ENCODE assay signal across 8 cellular contexts in genomic region chr19:40055049-40055448, GRCh38. TPM values are rescaled to one million over a fixed set of nuclear protein-coding genes. Genes with fewer than 3 reads are reported as not detected.
DNase-seq lines count a peak whose midpoint lies in the region; ATAC-seq, FAIRE-seq and TF ChIP-seq lines count a peak whose summit lies in the region.

No MANE protein-coding gene starts in this region.

- peaks cover 7% of the 10 kb centered on the region for H3K36me3 ChIP-seq in CD4-positive, CD25-positive, alpha-beta regulatory T cell (ENCODE audit: control insufficient read depth, insufficient read depth, low read length)
- H3K36me3 ChIP-seq in OCI-LY1 (ENCODE audit: insufficient read depth, low read length) (peaks cover 18% of the 10 kb centered on the region), endothelial cell of umbilical vein (ENCODE audit: control insufficient read depth in 2 of 2, extremely low read depth in 1 of 2, insufficient read depth in 2 of 2, low read length in 2 of 2) (no peaks in the 10 kb centered on the region), neuronal stem cell (replicated peaks in 1 of 2; ENCODE audit: control insufficient read depth in 2 of 2, insufficient read depth in 2 of 2, low read length in 2 of 2) (peaks cover 2 to 4% of the 10 kb centered on the region in 2 donors), mucosa of descending colon (ENCODE audit: low read depth) (no peaks in the 10 kb centered on the region)

- H4K91ac ChIP-seq in neuronal stem cell (ENCODE audit: low read depth, low read length, poor library complexity), result no peak overlapping the region

- dilution Hi-C loops in endothelial cell of umbilical vein (cut with MboI; ENCODE audit: extremely low pct_ligation_motif_present, low sequenced_read_pairs), result no loop called here

- peaks cover 23% of the 10 kb centered on the region for H3K27me3 Mint-ChIP-seq in CD4-positive, CD25-positive, alpha-beta regulatory T cell

- H3K79me1 ChIP-seq in neuronal stem cell (ENCODE audit: low read depth, low read length), result peaks cover 2% of the 10 kb centered on the region

- POLR2A ChIA-PET in endothelial cell of umbilical vein (lab: Charles Lee), result no interaction called here

- H2BK15ac ChIP-seq in neuronal stem cell (ENCODE audit: low read length), result no peak overlapping the region

- H3K9me3 Mint-ChIP-seq in CD4-positive, CD25-positive, alpha-beta regulatory T cell, result peaks cover 5 to 27% (median 15%) of the 10 kb centered on the region in 7 donors

- no peak overlapping the region for H2AK5ac ChIP-seq in neuronal stem cell (ENCODE audit: low read depth, low read length)

- WGBS in neuronal stem cell (ENCODE audit: extremely low coverage in 2 of 2, insufficient read length in 2 of 2, insufficient replicate concordance in 1 of 2), 2 donors, result no CpG with 5 or more reads among the region's 10 CpGs

- peak overlapping the region; percentile 79 for H3K4me2 ChIP-seq in OCI-LY1 (ENCODE audit: low read length)
- H3K4me2 ChIP-seq in endothelial cell of umbilical vein (ENCODE audit: insufficient read depth, low read length), result peak overlapping the region; percentile 60
- peak overlapping the region; percentile 70 for H3K4me2 ChIP-seq in neuronal stem cell (ENCODE audit: insufficient read depth, low read length, poor library complexity, severe bottlenecking)

- no TSS peak for BruUV-seq in endothelial cell of umbilical vein (replicated peaks; lab: Mats Ljungman, UMichigan)

- H3K23ac ChIP-seq in neuronal stem cell (ENCODE audit: low read depth, low read length, poor library complexity), result no peak overlapping the region

- no peaks in the 10 kb centered on the region for H3F3A ChIP-seq in OCI-LY1 (ENCODE audit: insufficient read depth, low read length)

- H2BK120ac ChIP-seq in neuronal stem cell (ENCODE audit: low read depth, low read length), result no peak overlapping the region

- H3K79me2 ChIP-seq in OCI-LY1 (ENCODE audit: insufficient read depth, low read length) (peaks cover 8% of the 10 kb centered on the region), endothelial cell of umbilical vein (ENCODE audit: control insufficient read depth, insufficient read depth, low read length) (no peaks in the 10 kb centered on the region)

- intact Hi-C loops in endothelial cell of umbilical vein (cut with micrococcal nuclease) (loop anchor here (5.0 kb wide), 1 partner anchor 37 kb away; the partner anchor contains the start of gene ZNF780A), mucosa of descending colon (cut with DNase I, micrococcal nuclease) (no loop called here)

- peak overlapping the region; percentile 97 to 100 (median 100) for H3K4me3 Mint-ChIP-seq in CD4-positive, CD25-positive, alpha-beta regulatory T cell

- CTCF ChIA-PET in endothelial cell of umbilical vein (lab: Charles Lee), result interaction anchor here (1.6 kb wide), 1 partner anchor 84 kb away, joined by 5 read pairs; the partner anchor contains the start of gene PSMC4

- H3K9ac ChIP-seq in OCI-LY1 (ENCODE audit: low read length) (peak overlapping the region; percentile 80), endothelial cell of umbilical vein (replicated peaks; ENCODE audit: extremely low read depth, insufficient read depth, low read length) (no peak overlapping the region), neuronal stem cell (ENCODE audit: low read depth, low read length, poor library complexity) (no peak overlapping the region)

- no peaks in the 10 kb centered on the region for H3K27me3 ChIP-seq in CD4-positive, CD25-positive, alpha-beta regulatory T cell (ENCODE audit: control insufficient read depth, insufficient read depth, low read length)
- no peaks in the 10 kb centered on the region for H3K27me3 ChIP-seq in OCI-LY1 (ENCODE audit: insufficient read depth, low read length)
- H3K27me3 ChIP-seq in endothelial cell of umbilical vein (ENCODE audit: control insufficient read depth in 2 of 2, insufficient read depth in 2 of 2, low read length in 2 of 2), result peaks cover 0 to 13% of the 10 kb centered on the region in 2 experiments
- no peaks in the 10 kb centered on the region for H3K27me3 ChIP-seq in neuronal stem cell (ENCODE audit: control insufficient read depth in 3 of 3, insufficient read depth in 3 of 3, low read depth in 1 of 3, low read length in 3 of 3)

- H3K36me3 Mint-ChIP-seq in CD4-positive, CD25-positive, alpha-beta regulatory T cell, result peaks cover 27% of the 10 kb centered on the region

- no peak overlapping the region for H3K18ac ChIP-seq in neuronal stem cell (ENCODE audit: low read length)

- ATAC-seq in CD4-positive, CD25-positive, alpha-beta regulatory T cell (ENCODE audit: low read depth in 2 of 2), result no peak
- ATAC-seq in HG02970 (IDR thresholded peaks at IDR 0.05; ENCODE audit: low FRiP score, unreplicated experiment) (no peak), mucosa of descending colon (no peak)

- no peak overlapping the region for H3K14ac ChIP-seq in neuronal stem cell (ENCODE audit: low read length)

- H3K4me1 Mint-ChIP-seq in CD4-positive, CD25-positive, alpha-beta regulatory T cell, result peaks cover 40 to 56% (median 50%) of the 10 kb centered on the region in 4 donors

- peak overlapping the region; percentile 91 for H3K4me3 ChIP-seq in CD4-positive, CD25-positive, alpha-beta regulatory T cell (ENCODE audit: low read depth, low read length)
- H3K4me3 ChIP-seq in OCI-LY1 (ENCODE audit: low read depth, low read length, poor library complexity, severe bottlenecking) (peak overlapping the region; percentile 87), endothelial cell of umbilical vein (replicated peaks in 1 of 3; ENCODE audit: insufficient read depth in 1 of 3, low read depth in 1 of 3, low read length in 3 of 3) (peak overlapping the region in 2 of 3 experiments; percentile 51 to 91), neuronal stem cell (ENCODE audit: low read length in 2 of 2) (peak overlapping the region in 1 of 2 donors; percentile 88), mucosa of descending colon (no peak overlapping the region)

- H2AFZ ChIP-seq in OCI-LY1 (ENCODE audit: low read length) (no peak overlapping the region), endothelial cell of umbilical vein (ENCODE audit: low read depth, low read length) (peak overlapping the region; percentile 76), neuronal stem cell (ENCODE audit: low read length) (peak overlapping the region; percentile 97)

- no peak overlapping the region for H4K8ac ChIP-seq in neuronal stem cell (ENCODE audit: low read depth, low read length)

- peaks cover 9 to 20% of the 10 kb centered on the region in 2 experiments for H3K9me3 ChIP-seq in CD4-positive, CD25-positive, alpha-beta regulatory T cell (ENCODE audit: control insufficient read depth in 2 of 2, low read length in 2 of 2)
- H3K9me3 ChIP-seq in OCI-LY1 (ENCODE audit: low read length), result peaks cover 27% of the 10 kb centered on the region
- no peaks in the 10 kb centered on the region for H3K9me3 ChIP-seq in endothelial cell of umbilical vein (replicated peaks; ENCODE audit: control insufficient read depth, insufficient read depth, low read length)
- peaks cover 4 to 68% of the 10 kb centered on the region in 2 donors for H3K9me3 ChIP-seq in neuronal stem cell (replicated peaks in 1 of 2; ENCODE audit: control insufficient read depth in 2 of 2, insufficient read depth in 1 of 2, low read depth in 1 of 2, low read length in 2 of 2)
- peaks cover 26% of the 10 kb centered on the region for H3K9me3 ChIP-seq in mucosa of descending colon

- no peak overlapping the region for H3K4ac ChIP-seq in neuronal stem cell (ENCODE audit: low read length)

- no peak for FAIRE-seq in endothelial cell of umbilical vein (lab: Jason Lieb, UNC)

- TF ChIP-seq POLR2A in endothelial cell of umbilical vein (IDR thresholded peaks at IDR 0.05; ENCODE audit: low read depth, low read length), result no peak

- H2BK12ac ChIP-seq in neuronal stem cell (ENCODE audit: low read length), result no peak overlapping the region

- H3K27ac Mint-ChIP-seq in CD4-positive, CD25-positive, alpha-beta regulatory T cell, result peak overlapping the region in 1 of 3 donors; percentile 99

- no peak overlapping the region for H3K27ac ChIP-seq in CD4-positive, CD25-positive, alpha-beta regulatory T cell (ENCODE audit: insufficient read depth, low read length, poor library complexity, severe bottlenecking)
- H3K27ac ChIP-seq in OCI-LY1 (ENCODE audit: low read depth, low read length, poor library complexity, severe bottlenecking) (no peak overlapping the region), endothelial cell of umbilical vein (ENCODE audit: insufficient read depth, low read depth, low read length) (no peak overlapping the region), neuronal stem cell (replicated peaks; ENCODE audit: low read length) (no peak overlapping the region)

- no peaks in the 10 kb centered on the region for H3K9me1 ChIP-seq in endothelial cell of umbilical vein (replicated peaks; ENCODE audit: control insufficient read depth, extremely low read depth, insufficient read depth, low read length)

- H3K9me2 ChIP-seq in OCI-LY1 (ENCODE audit: low read depth, low read length), result no peaks in the 10 kb centered on the region

- H3K4me1 ChIP-seq in CD4-positive, CD25-positive, alpha-beta regulatory T cell (ENCODE audit: control insufficient read depth, insufficient read depth, low read length, poor library complexity, severe bottlenecking), result peaks cover 29% of the 10 kb centered on the region
- H3K4me1 ChIP-seq in OCI-LY1 (ENCODE audit: insufficient read depth, low read length, severe bottlenecking), result peaks cover 19% of the 10 kb centered on the region
- H3K4me1 ChIP-seq in endothelial cell of umbilical vein (ENCODE audit: control insufficient read depth, extremely low read depth, insufficient read depth, low read length), result peaks cover 6% of the 10 kb centered on the region
- peaks cover 0 to 3% of the 10 kb centered on the region in 2 donors for H3K4me1 ChIP-seq in neuronal stem cell (ENCODE audit: control insufficient read depth in 2 of 2, insufficient read depth in 1 of 2, low read depth in 1 of 2, low read length in 2 of 2)
- peaks cover 8% of the 10 kb centered on the region for H3K4me1 ChIP-seq in mucosa of descending colon (ENCODE audit: low read depth)

- DNase-seq in CD4-positive, CD25-positive, alpha-beta regulatory T cell, result no peak
- no peak for DNase-seq in endothelial cell of umbilical vein (ENCODE audit: low read depth, low spot score)
- no peak for DNase-seq in neuronal stem cell (ENCODE audit: low spot score)
- no peak for DNase-seq in SIG-M5 treated with dmso at 0.1 percent for 504 hours (lab: John Stamatoyannopoulos, UW; ENCODE audit: unreplicated experiment)
- DNase-seq in mucosa of descending colon, result no peak
- no peak for DNase-seq in stimulated activated CD4-positive, alpha-beta T cell treated with anti-CD3 and anti-CD28 coated beads, Interleukin-2, amount 100 ng/mL, for 24 hours

- H2BK5ac ChIP-seq in neuronal stem cell (ENCODE audit: low read length), result no peak overlapping the region

- H4K20me1 ChIP-seq in OCI-LY1 (ENCODE audit: insufficient read depth, low read length), result no peaks in the 10 kb centered on the region
- H4K20me1 ChIP-seq in endothelial cell of umbilical vein (replicated peaks; ENCODE audit: control insufficient read depth, extremely low read depth, insufficient read depth, low read length), result no peaks in the 10 kb centered on the region

- TF ChIP-seq CTCF in OCI-LY1 (IDR thresholded peaks at IDR 0.05; ENCODE audit: low read length) (no peak), endothelial cell of umbilical vein (IDR thresholded peaks at IDR 0.05; ENCODE audit: extremely low read depth in 1 of 2, insufficient read depth in 1 of 2, low read depth in 1 of 2, low read length in 2 of 2) (no peak), mucosa of descending colon (IDR thresholded peaks at IDR 0.05) (no peak)

RNA-seq across cellular contexts. Expression of gene ZNF780B, which starts 1.0 kb away (rescaled TPM):
- 10.7 TPM for total RNA-seq in CD4-positive, CD25-positive, alpha-beta regulatory T cell
- polyA plus RNA-seq in CD4-positive, CD25-positive, alpha-beta regulatory T cell, result 10 to 100 TPM in 1 of 4 donors, 1 to 10 TPM in 3; 6.4 to 15.5 (median 7.1) TPM
- total RNA-seq in endothelial cell of umbilical vein (13.0 and 13.5 TPM in 2 replicates), mucosa of descending colon (10 to 100 TPM; 16.9 to 30.9 (median 21.8) TPM)
- polyA plus RNA-seq in endothelial cell of umbilical vein, result 2.6 and 2.8 TPM in 2 replicates
- 3.0 and 4.3 TPM in 2 replicates for polyA plus RNA-seq in endothelial cell of umbilical vein (2011; cell fraction: cytosol; rRNA removed)
- 11.7 and 12.1 TPM in 2 replicates for polyA plus RNA-seq in endothelial cell of umbilical vein (2011; cell fraction: nucleus; rRNA removed)
- 8.0 and 10.5 TPM in 2 replicates for polyA plus RNA-seq in endothelial cell of umbilical vein (2012)
- 19.5 and 22.4 TPM in 2 replicates for polyA minus RNA-seq in endothelial cell of umbilical vein
- 3.2 TPM for polyA minus RNA-seq in endothelial cell of umbilical vein (2011; cell fraction: cytosol; rRNA and poly(A)+ RNA removed)
- 13.4 and 14.4 TPM in 2 replicates for polyA minus RNA-seq in endothelial cell of umbilical vein (2011; cell fraction: nucleus; rRNA and poly(A)+ RNA removed)
- polyA plus RNA-seq in neuronal stem cell (2013, experiment 1 of 2), result 6.4 TPM
- polyA plus RNA-seq in neuronal stem cell (2013, experiment 2 of 2), result 7.4 TPM

RNA-seq across cellular contexts. Expression of gene ZNF780A, which starts 35.7 kb away (rescaled TPM):
- total RNA-seq in CD4-positive, CD25-positive, alpha-beta regulatory T cell, result 10.4 TPM
- 10 to 100 TPM; 10.9 to 19.1 (median 13.4) TPM for polyA plus RNA-seq in CD4-positive, CD25-positive, alpha-beta regulatory T cell
- total RNA-seq in endothelial cell of umbilical vein (9.9 and 11.6 TPM in 2 replicates), mucosa of descending colon (10 to 100 TPM; 15.9 to 17.7 (median 17.3) TPM)
- 5.9 and 7.3 TPM in 2 replicates for polyA plus RNA-seq in endothelial cell of umbilical vein
- polyA plus RNA-seq in endothelial cell of umbilical vein (2011; cell fraction: cytosol; rRNA removed), result 7.2 and 8.0 TPM in 2 replicates
- 11.9 and 13.7 TPM in 2 replicates for polyA plus RNA-seq in endothelial cell of umbilical vein (2011; cell fraction: nucleus; rRNA removed)
- polyA plus RNA-seq in endothelial cell of umbilical vein (2012), result 9.4 and 13.5 TPM in 2 replicates
- 9.9 and 13.7 TPM in 2 replicates for polyA minus RNA-seq in endothelial cell of umbilical vein
- 5.8 TPM for polyA minus RNA-seq in endothelial cell of umbilical vein (2011; cell fraction: cytosol; rRNA and poly(A)+ RNA removed)
- polyA minus RNA-seq in endothelial cell of umbilical vein (2011; cell fraction: nucleus; rRNA and poly(A)+ RNA removed), result 8.6 and 10.2 TPM in 2 replicates
- polyA plus RNA-seq in neuronal stem cell (2013, experiment 1 of 2), result 10.7 TPM
- polyA plus RNA-seq in neuronal stem cell (2013, experiment 2 of 2), result 11.4 TPM

RNA-seq across cellular contexts. Expression of gene ZNF546, which starts 58.2 kb away (rescaled TPM):
- 2.3 TPM for total RNA-seq in CD4-positive, CD25-positive, alpha-beta regulatory T cell
- 1 to 10 TPM; 4.8 to 5.8 (median 5.4) TPM for polyA plus RNA-seq in CD4-positive, CD25-positive, alpha-beta regulatory T cell
- total RNA-seq in endothelial cell of umbilical vein, result 4.3 and 4.4 TPM in 2 replicates
- 0.33 and 1.0 TPM in 2 replicates for polyA plus RNA-seq in endothelial cell of umbilical vein
- 0.62 and 0.90 TPM in 2 replicates for polyA plus RNA-seq in endothelial cell of umbilical vein (2011; cell fraction: cytosol; rRNA removed)
- polyA plus RNA-seq in endothelial cell of umbilical vein (2011; cell fraction: nucleus; rRNA removed), result 2.9 and 3.1 TPM in 2 replicates
- polyA plus RNA-seq in endothelial cell of umbilical vein (2012), result 1.1 and 1.4 TPM in 2 replicates
- polyA minus RNA-seq in endothelial cell of umbilical vein, result 3.6 and 10.2 TPM in 2 replicates
- 1.2 TPM for polyA minus RNA-seq in endothelial cell of umbilical vein (2011; cell fraction: cytosol; rRNA and poly(A)+ RNA removed)
- polyA minus RNA-seq in endothelial cell of umbilical vein (2011; cell fraction: nucleus; rRNA and poly(A)+ RNA removed), result 4.0 and 4.9 TPM in 2 replicates
- polyA plus RNA-seq in neuronal stem cell (2013, experiment 1 of 2), result 0.93 TPM
- 0.83 TPM for polyA plus RNA-seq in neuronal stem cell (2013, experiment 2 of 2)
- total RNA-seq in mucosa of descending colon, result 10 to 100 TPM in 1 of 3 donors, 1 to 10 TPM in 2; 2.3 to 10.2 (median 2.9) TPM
